Comparison of ENCODE assay signal across 8 cellular contexts in genomic region chr13:51590966-51591627, GRCh38. TPM values are rescaled to one million over a fixed set of nuclear protein-coding genes. Genes with fewer than 3 reads are reported as not detected.
A peak's percentile ranks its signal among the peaks of the same experiment; 100 is the strongest.
DNase-seq lines count a peak whose midpoint lies in the region; ATAC-seq and TF ChIP-seq lines count a peak whose summit lies in the region.

No MANE protein-coding gene starts in this region.

- H3K27me3 Mint-ChIP-seq in neural progenitor cell (ENCODE audit: insufficient read depth, low read depth): no peaks in the 10 kb centered on the region

- H2AFZ ChIP-seq in neural progenitor cell (replicated peaks): no peak overlapping the region

- no peak overlapping the region for H3K27ac Mint-ChIP-seq in neural progenitor cell

- peaks cover 63% of the 10 kb centered on the region for H3K4me1 Mint-ChIP-seq in neural progenitor cell

- H3K36me3 ChIP-seq in subcutaneous abdominal adipose tissue (ENCODE audit: control insufficient read depth in 5 of 5, insufficient read depth in 5 of 5, low read length in 5 of 5): no peaks in the 10 kb centered on the region
- no peaks in the 10 kb centered on the region for H3K36me3 ChIP-seq in neural progenitor cell

- no peak overlapping the region for H3K4me3 Mint-ChIP-seq in neural progenitor cell

- H3K9ac ChIP-seq in subcutaneous abdominal adipose tissue (ENCODE audit: low read length in 5 of 5) (peak overlapping the region in 1 of 5 donors; percentile 49), neural progenitor cell (no peak overlapping the region)

- TF ChIP-seq CTCF in neural progenitor cell (IDR thresholded peaks at IDR 0.05): no peak

- no peaks in the 10 kb centered on the region for H3K9me3 Mint-ChIP-seq in neural progenitor cell

- H3K9me3 ChIP-seq in subcutaneous abdominal adipose tissue (ENCODE audit: control insufficient read depth in 5 of 5, low read length in 5 of 5) (no peaks in the 10 kb centered on the region), neural progenitor cell (ENCODE audit: low read depth) (no peaks in the 10 kb centered on the region)

- peaks cover 100% of the 10 kb centered on the region for H3K79me2 ChIP-seq in neural progenitor cell (ENCODE audit: low read depth)

- DNase-seq in HT1080 (ENCODE audit: low read depth) (peak; percentile 90), SW 1271 (lab: John Stamatoyannopoulos, UW) (peak; percentile 61 to 89), Right ventricle myocardium superior (no peak), NCI-H1048 (lab: John Stamatoyannopoulos, UW) (no peak), neural progenitor cell (ENCODE audit: low spot score) (no peak)
- no peak for DNase-seq in activated CD4-positive, alpha-beta T cell treated with anti-CD3 and anti-CD28 coated beads, Interleukin-2, amount 50 U/mL, for 48 hours

- peaks cover 70% of the 10 kb centered on the region for H4K20me1 ChIP-seq in neural progenitor cell (ENCODE audit: low read depth)

- intact Hi-C loops in Right ventricle myocardium superior (cut with DNase I): no loop called here

- H3K4me1 ChIP-seq in subcutaneous abdominal adipose tissue (ENCODE audit: control insufficient read depth in 5 of 5, insufficient read depth in 5 of 5, low read length in 5 of 5) (peaks cover 3 to 43% (median 31%) of the 10 kb centered on the region in 5 donors), neural progenitor cell (peaks cover 62% of the 10 kb centered on the region)

- H3K4me3 ChIP-seq in subcutaneous abdominal adipose tissue (ENCODE audit: low read depth in 1 of 5, low read length in 5 of 5) (no peak overlapping the region), neural progenitor cell (no peak overlapping the region)

- H3K27me3 ChIP-seq in subcutaneous abdominal adipose tissue (ENCODE audit: control insufficient read depth in 5 of 5, insufficient read depth in 4 of 5, low read length in 5 of 5) (no peaks in the 10 kb centered on the region), neural progenitor cell (no peaks in the 10 kb centered on the region)

- ATAC-seq in Right ventricle myocardium superior (ENCODE audit: poor library complexity): peak; percentile 92
- ATAC-seq in GM19351 (IDR thresholded peaks at IDR 0.05; ENCODE audit: unreplicated experiment): no peak

- H3F3A ChIP-seq in neural progenitor cell (ENCODE audit: low read depth): peaks cover 19% of the 10 kb centered on the region

- H3K4me2 ChIP-seq in neural progenitor cell: no peak overlapping the region

- H3K36me3 Mint-ChIP-seq in neural progenitor cell: no peaks in the 10 kb centered on the region

- peak overlapping the region; percentile 82 for H3K27ac ChIP-seq in subcutaneous abdominal adipose tissue (ENCODE audit: low read depth, low read length)
- no peak overlapping the region for H3K27ac ChIP-seq in neural progenitor cell

RNA-seq across cellular contexts. Expression of gene WDFY2, which starts 6.8 kb away (rescaled TPM):
- 7.4 and 9.9 TPM in 2 replicates for total RNA-seq in HT1080 (2014; rRNA removed; shearing (Covaris generic))
- polyA plus RNA-seq in HT1080 (2015; cell fraction: cytosol; rRNA removed): 10.4 and 13.0 TPM in 2 replicates
- 52.8 and 66.4 TPM in 2 replicates for polyA plus RNA-seq in HT1080 (2015; cell fraction: nucleus; rRNA removed)
- total RNA-seq in Right ventricle myocardium superior (4.0 TPM), neural progenitor cell (ENCODE audit: low replicate concordance) (18.3 and 18.4 TPM in 2 replicates)

Comparison
In these comparisons a context has a peak if more than half of its experiments do, and no peak if none do; other contexts are left out.
1. DNase-seq: peak in HT1080 (single experiment) and SW 1271 (2 of 2); none in Right ventricle myocardium superior (single experiment), NCI-H1048 (single experiment), activated CD4-positive, alpha-beta T cell treated with anti-CD3 and anti-CD28 coated beads, Interleukin-2, amount 50 U/mL, for 48 hours (0 of 2) and neural progenitor cell (single experiment).